8 cellular contexts compared by ENCODE assay signal in genomic region chr10:119891849-119892187, GRCh38. TPM values are rescaled to one million over a fixed set of nuclear protein-coding genes. Genes with fewer than 3 reads are reported as not detected.
A peak's percentile ranks its signal among the peaks of the same experiment; 100 is the strongest.
DNase-seq lines count a peak whose midpoint lies in the region; ATAC-seq and TF ChIP-seq lines count a peak whose summit lies in the region.
"Not testable (repeated sequence)": the region's sequence is repeated elsewhere in the genome, so short reads cannot be mapped to it uniquely, and the experiment has no call there.

No MANE protein-coding gene starts in this region.

- H2AFZ ChIP-seq in GM23338, result peak overlapping the region; percentile 77

- peak overlapping the region; percentile 80 for H3K4me2 ChIP-seq in GM23338

- peak overlapping the region; percentile 93 for H3K4me3 Mint-ChIP-seq in GM23338
- peak overlapping the region; percentile 99 for H3K4me3 Mint-ChIP-seq in activated T-helper 17 cell treated with anti-CD3 and anti-CD28 coated beads, Interleukin-2, amount 50 U/mL, for 72 hours

- intact Hi-C loops in Panc1 (cut with micrococcal nuclease; ENCODE audit: unreplicated experiment), result not testable (repeated sequence)
- intact Hi-C loops in heart right ventricle (cut with DNase I), result loop anchor here in 5 of 10 donors (1.0 to 10.0 kb wide), 4 partner anchors 19 to 297 kb away; partner anchors contain the start of genes MCMBP (in 3 of the 5) and TIAL1 (in 1 of the 5)

- H3K4me1 ChIP-seq in GM23338 (ENCODE audit: insufficient read depth), result not testable (repeated sequence)
- H3K4me1 ChIP-seq in Panc1 (ENCODE audit: control insufficient read depth, insufficient read depth, low read length) (peaks cover 29% of the 10 kb centered on the region), heart right ventricle (peaks cover 4 to 53% (median 36%) of the 10 kb centered on the region in 9 donors), mucosa of rectum (ENCODE audit: control insufficient read depth in 2 of 2, insufficient read depth in 2 of 2, low read length in 2 of 2) (peaks cover 7 to 30% of the 10 kb centered on the region in 2 donors)

- peaks cover 43% of the 10 kb centered on the region for H3K79me2 ChIP-seq in GM23338 (replicated peaks; ENCODE audit: insufficient read depth)

- not testable (repeated sequence) for H3K36me3 ChIP-seq in GM23338 (ENCODE audit: insufficient read depth); Panc1 (ENCODE audit: control insufficient read depth, insufficient read depth, low read length); mucosa of rectum (ENCODE audit: control insufficient read depth in 2 of 2, insufficient read depth in 2 of 2, low read length in 2 of 2)
- peaks cover 0 to 13% (median 0%) of the 10 kb centered on the region in 9 donors for H3K36me3 ChIP-seq in heart right ventricle

- H3K4me1 Mint-ChIP-seq in GM23338, result peaks cover 20% of the 10 kb centered on the region
- H3K4me1 Mint-ChIP-seq in activated T-helper 17 cell treated with anti-CD3 and anti-CD28 coated beads, Interleukin-2, amount 50 U/mL, for 72 hours, result peaks cover 33% of the 10 kb centered on the region

- peak overlapping the region; percentile 99 for H3K4me3 ChIP-seq in GM23338
- H3K4me3 ChIP-seq in Panc1 (ENCODE audit: low read depth in 2 of 2, low read length in 2 of 2), result peak overlapping the region; percentile 89 to 100
- peak overlapping the region; percentile 69 to 98 (median 86) for H3K4me3 ChIP-seq in heart right ventricle
- H3K4me3 ChIP-seq in mucosa of rectum (ENCODE audit: low read length in 2 of 2), result peak overlapping the region; percentile 95 to 98
- peak overlapping the region; percentile 72 for H3K4me3 ChIP-seq in skeletal muscle cell (ENCODE audit: low read depth, low read length)

- not testable (repeated sequence) for H3F3A ChIP-seq in GM23338 (replicated peaks; ENCODE audit: low read depth)

- ATAC-seq in GM23338, result peak; percentile 26
- not testable (repeated sequence) for ATAC-seq in Panc1; activated T-helper 17 cell treated with anti-CD3 and anti-CD28 coated beads, Interleukin-2, amount 50 U/mL, for 72 hours (replicated peaks); heart right ventricle

- not testable (repeated sequence) for DNase-seq in GM23338 (ENCODE audit: low spot score); Panc1 (ENCODE audit: low read depth, low spot score); heart right ventricle; skeletal muscle cell (ENCODE audit: low read depth)

- H3K9me2 ChIP-seq in GM23338 (ENCODE audit: insufficient read depth), result not testable (repeated sequence)

- POLR2A ChIA-PET in Panc1 (lab: Charles Lee), result interaction anchor here (0.7 kb wide), 1 partner anchor 154 kb away, joined by 5 read pairs; no protein-coding TSS in a partner anchor

- H3K27me3 ChIP-seq in GM23338 (ENCODE audit: insufficient read depth); Panc1 (ENCODE audit: control insufficient read depth, insufficient read depth, low read length); heart right ventricle; mucosa of rectum (ENCODE audit: control insufficient read depth in 2 of 2, insufficient read depth in 2 of 2, low read length in 2 of 2): not testable (repeated sequence)

- not testable (repeated sequence) for H3K9me3 Mint-ChIP-seq in GM23338; activated T-helper 17 cell treated with anti-CD3 and anti-CD28 coated beads, Interleukin-2, amount 50 U/mL, for 72 hours

- H3K27ac Mint-ChIP-seq in GM23338, result not testable (repeated sequence)
- H3K27ac Mint-ChIP-seq in activated T-helper 17 cell treated with anti-CD3 and anti-CD28 coated beads, Interleukin-2, amount 50 U/mL, for 72 hours, result peak overlapping the region; percentile 99

- BruUV-seq in Panc1 (replicated peaks; lab: Mats Ljungman, UMichigan), result not testable (repeated sequence)

- TF ChIP-seq CTCF in 22Rv1 (IDR thresholded peaks at IDR 0.05); GM23338 (conservative IDR thresholded peaks at IDR 0.05; ENCODE audit: low read depth in 2 of 2); Panc1 (IDR thresholded peaks at IDR 0.05); heart right ventricle (IDR thresholded peaks at IDR 0.05): not testable (repeated sequence)

- peaks cover 27% of the 10 kb centered on the region for H4K20me1 ChIP-seq in GM23338 (replicated peaks; ENCODE audit: insufficient read depth)

- H3K9ac ChIP-seq in mucosa of rectum (ENCODE audit: low read depth in 1 of 2, low read length in 2 of 2), result peak overlapping the region; percentile 73 to 94

- CTCF ChIA-PET in Panc1 (lab: Charles Lee), result interaction anchor here (0.6 kb wide), 1 partner anchor 142 kb away, joined by 8 read pairs; no protein-coding TSS in a partner anchor

- 50 to 52% methylated on average over 14 of the region's 14 CpGs for WGBS in heart right ventricle, 2 donors

- H3K27ac ChIP-seq in 22Rv1, result peak overlapping the region; percentile 78
- H3K27ac ChIP-seq in GM23338 (ENCODE audit: low read depth), result peak overlapping the region; percentile 92
- H3K27ac ChIP-seq in Panc1 (ENCODE audit: low read length), result peak overlapping the region; percentile 95
- peak overlapping the region; percentile 33 for H3K27ac ChIP-seq in cingulate gyrus (ENCODE audit: low read depth, low read length)
- peak overlapping the region in 9 of 10 donors; percentile 82 to 93 (median 88) for H3K27ac ChIP-seq in heart right ventricle
- peak overlapping the region; percentile 75 to 78 for H3K27ac ChIP-seq in mucosa of rectum (ENCODE audit: low read depth in 2 of 2, low read length in 2 of 2)

- in situ Hi-C loops in Panc1 (cut with HindIII; ENCODE audit: low pct_unique_long_range_greater_than_20kb, low sequenced_read_pairs), result not testable (repeated sequence)

- not testable (repeated sequence) for H3K27me3 Mint-ChIP-seq in GM23338 (ENCODE audit: insufficient read depth, low read depth, poor library complexity); activated T-helper 17 cell treated with anti-CD3 and anti-CD28 coated beads, Interleukin-2, amount 50 U/mL, for 72 hours

- H3K36me3 Mint-ChIP-seq in GM23338 (ENCODE audit: low read depth), result peaks cover 18% of the 10 kb centered on the region; the same call in 2 of the 3 replicates
- peaks cover 26% of the 10 kb centered on the region for H3K36me3 Mint-ChIP-seq in activated T-helper 17 cell treated with anti-CD3 and anti-CD28 coated beads, Interleukin-2, amount 50 U/mL, for 72 hours (ENCODE audit: low read depth)

- H3K9me3 ChIP-seq in Panc1 (ENCODE audit: control insufficient read depth, insufficient read depth, low read depth, low read length); heart right ventricle; mucosa of rectum (ENCODE audit: control insufficient read depth in 2 of 2, low read length in 2 of 2): not testable (repeated sequence)

RNA-seq across cellular contexts. Expression of gene SEC23IP, which starts 0.7 kb away (rescaled TPM):
- 27.9 and 35.2 TPM in 2 replicates for total RNA-seq in GM23338 (2014; rRNA removed; shearing (Covaris generic))
- polyA plus RNA-seq in GM23338 (2016; fragmentation: Nextera tagmentation; extraction: Ambion mirVana) (26.2 and 35.6 TPM in 2 replicates), heart right ventricle (1 to 10 TPM; 5.9 to 6.1 TPM)
- total RNA-seq in Panc1 (2021; ENCODE audit: unreplicated experiment) (132 TPM), heart right ventricle (10 to 100 TPM; 24.0 to 43.9 (median 31.2) TPM)
- polyA plus RNA-seq in Panc1 (2012; ENCODE audit: insufficient read length), result 102 TPM
- total RNA-seq in activated T-helper 17 cell treated with anti-CD3 and anti-CD28 coated beads, Interleukin-2, amount 50 U/mL, for 72 hours, result 10 to 100 TPM; 53.9 to 97.4 TPM

RNA-seq across cellular contexts. Expression of gene MCMBP, which starts 19.2 kb away (rescaled TPM):
- total RNA-seq in GM23338 (2014; rRNA removed; shearing (Covaris generic)), result 64.4 and 76.6 TPM in 2 replicates
- polyA plus RNA-seq in GM23338 (2016; fragmentation: Nextera tagmentation; extraction: Ambion mirVana) (30.9 and 31.7 TPM in 2 replicates), heart right ventricle (10 to 100 TPM in 1 of 2 donors, 1 to 10 TPM in 1; 9.2 to 24.3 TPM)
- total RNA-seq in Panc1 (2021; ENCODE audit: unreplicated experiment) (94.5 TPM), heart right ventricle (10 to 100 TPM; 24.0 to 41.9 (median 27.9) TPM)
- polyA plus RNA-seq in Panc1 (2012; ENCODE audit: insufficient read length), result 49.7 TPM
- total RNA-seq in activated T-helper 17 cell treated with anti-CD3 and anti-CD28 coated beads, Interleukin-2, amount 50 U/mL, for 72 hours, result 10 to 100 TPM; 61.2 to 98.8 TPM

Comparison
In these comparisons a context has a peak if more than half of its experiments do, and no peak if none do; other contexts are left out.
1. H3K27ac ChIP-seq: peak in every context shown above with its lines; median percentile 95 in Panc1; 92 in GM23338; 88 in heart right ventricle; 78 in 22Rv1; 76 in mucosa of rectum; 33 in cingulate gyrus.